7 cellular contexts compared by ENCODE assay signal in genomic region chr6:16322666-16323312, GRCh38.
DNase-seq lines count a peak whose midpoint lies in the region; ATAC-seq and TF ChIP-seq lines count a peak whose summit lies in the region.

No MANE protein-coding gene starts in this region.

- H3F3A ChIP-seq in neural progenitor cell (ENCODE audit: low read depth) = no peaks in the 10 kb centered on the region

- peaks cover 47% of the 10 kb centered on the region for H3K4me1 Mint-ChIP-seq in neural progenitor cell

- H3K27me3 Mint-ChIP-seq in neural progenitor cell (ENCODE audit: insufficient read depth, low read depth) = no peaks in the 10 kb centered on the region

- no peak for TF ChIP-seq CTCF in neural progenitor cell (IDR thresholded peaks at IDR 0.05)

- H3K9ac ChIP-seq in neural progenitor cell = no peak overlapping the region
- peak overlapping the region; percentile 23 to 51 for H3K9ac ChIP-seq in stomach smooth muscle (ENCODE audit: low read length in 2 of 2)

- H3K36me3 Mint-ChIP-seq in neural progenitor cell = peaks cover 3% of the 10 kb centered on the region

- WGBS in esophagus, 2 donors = 31 to 39% methylated on average over 11 of the region's 11 CpGs

- no peak overlapping the region for H3K4me3 Mint-ChIP-seq in neural progenitor cell

- no peak overlapping the region for H3K4me2 ChIP-seq in neural progenitor cell

- H3K79me2 ChIP-seq in neural progenitor cell (ENCODE audit: low read depth) = no peaks in the 10 kb centered on the region

- DNase-seq in NCI-H460 (ENCODE audit: extremely low read depth, low read depth) (peak; percentile 21), neural progenitor cell (ENCODE audit: low spot score) (peak; percentile 26)
- peak; percentile 84 for DNase-seq in activated CD8-positive, alpha-beta memory T cell treated with anti-CD3 and anti-CD28 coated beads for 24 hours

- no peaks in the 10 kb centered on the region for H3K27me3 ChIP-seq in esophagus (ENCODE audit: control insufficient read depth in 1 of 2, insufficient read depth in 2 of 2, low read length in 2 of 2)
- H3K27me3 ChIP-seq in neural progenitor cell = no peaks in the 10 kb centered on the region
- no peaks in the 10 kb centered on the region for H3K27me3 ChIP-seq in stomach smooth muscle (ENCODE audit: control insufficient read depth in 1 of 2, insufficient read depth in 2 of 2, low read length in 2 of 2)

- no peaks in the 10 kb centered on the region for H4K20me1 ChIP-seq in neural progenitor cell (ENCODE audit: low read depth)

- peaks cover 11% of the 10 kb centered on the region for H3K9me3 Mint-ChIP-seq in neural progenitor cell

- H3K27ac ChIP-seq in esophagus (ENCODE audit: low read depth in 2 of 2, low read length in 1 of 2) (peak overlapping the region; percentile 76 to 86), neural progenitor cell (no peak overlapping the region), stomach smooth muscle (ENCODE audit: low read length) (no peak overlapping the region)

- ATAC-seq in GM18867 (IDR thresholded peaks at IDR 0.05; ENCODE audit: unreplicated experiment) (peak; percentile 86), HG02943 (IDR thresholded peaks at IDR 0.05; ENCODE audit: low read depth, unreplicated experiment) (peak; percentile 82)

- H3K4me3 ChIP-seq in esophagus (ENCODE audit: low read depth in 1 of 2, low read length in 2 of 2) (no peak overlapping the region), neural progenitor cell (no peak overlapping the region), stomach smooth muscle (ENCODE audit: low read length in 2 of 2) (peak overlapping the region in 1 of 2 donors; percentile 8)

- H2AFZ ChIP-seq in neural progenitor cell (replicated peaks) = peak overlapping the region; percentile 42

- H3K36me3 ChIP-seq in esophagus (ENCODE audit: control insufficient read depth in 2 of 2, insufficient read depth in 2 of 2, low read length in 1 of 2) (peaks cover 9 to 18% of the 10 kb centered on the region in 2 donors), neural progenitor cell (no peaks in the 10 kb centered on the region), stomach smooth muscle (ENCODE audit: control insufficient read depth in 2 of 2, insufficient read depth in 2 of 2, low read length in 2 of 2) (peaks cover 12 to 14% of the 10 kb centered on the region in 2 donors)

- H3K27ac Mint-ChIP-seq in neural progenitor cell = no peak overlapping the region

- H3K9me3 ChIP-seq in esophagus (ENCODE audit: control insufficient read depth in 2 of 2, insufficient read depth in 1 of 2, low read depth in 1 of 2, low read length in 1 of 2) (no peaks in the 10 kb centered on the region), neural progenitor cell (ENCODE audit: low read depth) (no peaks in the 10 kb centered on the region), stomach smooth muscle (ENCODE audit: control insufficient read depth in 2 of 2, low read length in 2 of 2) (no peaks in the 10 kb centered on the region)

- H3K4me1 ChIP-seq in esophagus (ENCODE audit: control insufficient read depth in 2 of 2, insufficient read depth in 2 of 2, low read length in 1 of 2) (peaks cover 4 to 17% of the 10 kb centered on the region in 2 donors), neural progenitor cell (peaks cover 12% of the 10 kb centered on the region), stomach smooth muscle (ENCODE audit: control insufficient read depth, insufficient read depth, low read length) (peaks cover 45% of the 10 kb centered on the region)

Comparison
In these comparisons a context has a peak if more than half of its experiments do, and no peak if none do; other contexts are left out.
1. DNase-seq: peak in every context shown above with its lines; median percentile 84 in activated CD8-positive, alpha-beta memory T cell treated with anti-CD3 and anti-CD28 coated beads for 24 hours; 26 in neural progenitor cell; 21 in NCI-H460.
2. H3K27ac ChIP-seq: peak in esophagus (2 of 2); none in neural progenitor cell (single experiment) and stomach smooth muscle (single experiment).